8 cellular contexts compared by ENCODE assay signal in the genomic region with DNA sequence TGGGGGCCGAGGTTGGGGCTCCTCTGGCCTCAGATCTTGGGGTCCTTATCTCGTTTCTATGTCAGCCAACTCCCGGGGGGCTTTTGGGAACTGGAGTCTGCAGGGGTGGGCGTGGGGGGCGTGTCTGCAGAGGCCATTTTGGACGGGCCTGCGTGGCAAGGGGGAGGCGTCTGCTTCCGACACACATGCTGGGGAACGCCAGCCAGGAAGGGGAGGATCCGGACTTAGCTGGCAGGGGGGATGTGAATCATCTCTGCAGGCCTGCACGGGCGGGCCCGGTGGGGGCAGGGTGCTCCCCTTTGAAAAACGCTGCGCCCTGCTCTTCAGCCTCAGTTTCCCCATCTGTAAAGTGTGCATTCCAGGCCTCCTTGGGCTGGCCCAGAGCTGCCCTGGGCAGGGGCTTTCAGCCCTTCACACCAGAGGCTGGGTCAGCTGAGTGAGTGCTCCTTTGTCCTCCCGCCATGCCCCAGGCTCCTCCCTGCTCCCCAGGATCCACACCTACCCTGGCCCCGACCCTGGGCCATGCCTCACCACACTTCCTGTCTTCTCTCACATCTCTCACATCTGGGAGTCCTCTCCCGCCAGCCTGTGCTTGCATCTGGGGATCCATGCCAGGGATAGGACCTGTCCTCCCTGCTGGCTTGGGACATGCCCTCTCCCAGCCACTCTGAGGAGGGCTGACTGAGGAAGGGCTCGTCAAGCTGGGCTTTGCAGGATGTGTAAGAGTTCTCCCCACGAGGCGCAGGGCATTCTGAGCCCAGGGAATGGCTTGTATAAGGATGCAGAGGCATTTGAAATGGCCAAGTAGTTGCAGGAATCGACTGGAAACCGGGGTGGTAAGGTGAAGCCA. TPM values are rescaled to one million over a fixed set of nuclear protein-coding genes. Genes with fewer than 3 reads are reported as not detected.
A peak's percentile ranks its signal among the peaks of the same experiment; 100 is the strongest.
DNase-seq lines count a peak whose midpoint lies in the region; ATAC-seq and TF ChIP-seq lines count a peak whose summit lies in the region.

No MANE protein-coding gene starts in this region.

- peaks cover 39% of the 10 kb centered on the region for H3K4me1 Mint-ChIP-seq in mesothelial cell of epicardium

- H3K4me3 Mint-ChIP-seq in mesothelial cell of epicardium: peak overlapping the region; percentile 98

- H3K27me3 Mint-ChIP-seq in mesothelial cell of epicardium (ENCODE audit: low read depth): no peaks in the 10 kb centered on the region

- no peak for TF ChIP-seq CTCF in mesothelial cell of epicardium (IDR thresholded peaks at IDR 0.05; ENCODE audit: unreplicated experiment)

- peak overlapping the region; percentile 96 for H3K27ac Mint-ChIP-seq in mesothelial cell of epicardium

- peak; percentile 98 for DNase-seq in ELR (ENCODE audit: low read depth)
- DNase-seq in M059J (ENCODE audit: low read depth): peak; percentile 93
- peak; percentile 79 to 85 for DNase-seq in activated CD4-positive, alpha-beta T cell treated with anti-CD3 and anti-CD28 coated beads, Interleukin-2, amount 50 U/mL, for 48 hours
- DNase-seq in effector CD4-positive, alpha-beta T cell: peak; percentile 33
- DNase-seq in mesothelial cell of epicardium (ENCODE audit: low spot score in 2 of 2, unreplicated experiment in 2 of 2): peak in 1 of 2 experiments; percentile 70
- DNase-seq in stimulated activated CD8-positive, alpha-beta memory T cell treated with anti-CD3 and anti-CD28 coated beads, Interleukin-4, amount 100 ng/mL, for 24 hours (ENCODE audit: low read depth): peak; percentile 70
- DNase-seq in NCI-H2171 treated with DMSO at 0.1 percent for 48 hours (lab: John Stamatoyannopoulos, UW): no peak

- H3K36me3 Mint-ChIP-seq in mesothelial cell of epicardium: no peaks in the 10 kb centered on the region

- H3K9me3 Mint-ChIP-seq in mesothelial cell of epicardium: no peaks in the 10 kb centered on the region

- no peak for ATAC-seq in GM19351 (IDR thresholded peaks at IDR 0.05; ENCODE audit: unreplicated experiment)

RNA-seq across cellular contexts. Expression of a gene that starts 3.7 kb away (rescaled TPM):
- total RNA-seq in M059J (2014; rRNA removed; shearing (Covaris generic)): 96.7 and 132 TPM in 2 replicates
- 242 to 247 TPM (median 245 TPM) in 3 replicates for total RNA-seq in mesothelial cell of epicardium
